In the genomic region with DNA sequence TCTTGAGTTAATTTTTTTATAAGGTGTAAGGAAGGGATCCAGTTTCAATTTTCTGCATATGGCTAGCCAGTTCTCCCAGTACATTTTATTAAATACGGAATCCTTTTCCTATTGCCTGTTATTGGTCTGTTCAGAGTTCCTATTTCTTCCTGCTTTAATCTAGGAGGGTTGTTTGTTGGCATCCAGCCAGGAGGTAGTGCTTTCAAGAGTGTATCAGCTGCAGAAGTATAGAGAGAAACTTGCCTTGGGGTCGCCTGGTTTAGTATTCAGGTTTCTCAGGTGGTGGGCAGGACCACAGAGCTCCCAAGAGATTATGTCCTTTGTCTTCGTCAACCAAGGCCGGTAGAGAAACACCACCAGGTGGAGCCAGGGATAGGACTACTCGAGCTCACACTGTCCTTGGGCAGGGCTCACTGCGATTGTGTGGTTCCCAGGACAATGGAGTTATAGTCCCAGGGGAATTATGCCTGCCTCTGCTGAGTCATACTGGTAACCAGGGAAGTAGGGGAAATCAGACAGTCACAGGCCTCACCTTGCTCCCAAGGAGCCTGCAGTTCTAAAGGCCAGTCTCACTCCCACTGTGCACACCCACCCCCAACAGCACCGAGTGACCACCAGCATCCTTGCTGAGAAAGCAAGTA, we compare ENCODE assay signal across 8 cellular contexts.
A peak's percentile ranks its signal among the peaks of the same experiment; 100 is the strongest.
DNase-seq lines count a peak whose midpoint lies in the region; ATAC-seq, FAIRE-seq and TF ChIP-seq lines count a peak whose summit lies in the region.

No MANE protein-coding gene starts in this region.

- dilution Hi-C loops in mammary epithelial cell (cut with HindIII; ENCODE audit: low sequenced_read_pairs), result no loop called here

- FAIRE-seq in GM19239 (lab: Jason Lieb, UNC), result peak; percentile 96
- no peak for FAIRE-seq in D721Med (lab: Jason Lieb, UNC)

- no peaks in the 10 kb centered on the region for H3K9me3 ChIP-seq in mammary epithelial cell (replicated peaks; ENCODE audit: insufficient read depth, low read length)

- H3K4me3 ChIP-seq in mammary epithelial cell (replicated peaks in 1 of 3; ENCODE audit: insufficient read depth in 1 of 3, low read depth in 2 of 3, low read length in 3 of 3), result no peak overlapping the region

- peak overlapping the region; percentile 64 for H3K27ac ChIP-seq in mammary epithelial cell (ENCODE audit: insufficient read depth, low read depth, low read length)

- DNase-seq in CD1c-positive myeloid dendritic cell (ENCODE audit: extremely low spot score) (peak; percentile 11), GM19239 (ENCODE audit: insufficient read length, low spot score) (no peak), HT-29 (ENCODE audit: low spot score) (peak; percentile 81), mammary epithelial cell (peak; percentile 84), sciatic nerve (ENCODE audit: low spot score) (no peak), D721Med (ENCODE audit: insufficient read length, low spot score) (no peak)
- DNase-seq in stimulated activated naive CD4-positive, alpha-beta T cell treated with Interleukin-2 at 50 U/mL for 16 hours (lab: John Stamatoyannopoulos, UW), result no peak
- no peak for DNase-seq in stimulated activated CD8-positive, alpha-beta memory T cell treated with anti-CD3 and anti-CD28 coated beads, Interleukin-4, amount 100 ng/mL, for 48 hours

- H2AFZ ChIP-seq in mammary epithelial cell (ENCODE audit: low read depth, low read length), result peak overlapping the region; percentile 43

- no peaks in the 10 kb centered on the region for H4K20me1 ChIP-seq in mammary epithelial cell (ENCODE audit: insufficient read depth, low read length)

- ATAC-seq in sciatic nerve, result no peak

- H3K4me1 ChIP-seq in mammary epithelial cell (ENCODE audit: insufficient read depth, low read length), result peaks cover 6% of the 10 kb centered on the region

- no peaks in the 10 kb centered on the region for H3K79me2 ChIP-seq in mammary epithelial cell (ENCODE audit: insufficient read depth, low read length)

- WGBS in mammary epithelial cell (ENCODE audit: low coverage, missing lambda C conversion rate), result 38% methylated on average over 7 of the region's 7 CpGs

- no peak overlapping the region for H3K4me2 ChIP-seq in mammary epithelial cell (ENCODE audit: insufficient read depth, low read depth, low read length)

- CTCF ChIA-PET in mammary epithelial cell (lab: Charles Lee; ENCODE audit: low non-redundant PET), result interaction anchor here (0.7 kb wide), 1 partner anchor 272 kb away, joined by 3 read pairs; no protein-coding TSS in a partner anchor

- no peaks in the 10 kb centered on the region for H3K36me3 ChIP-seq in mammary epithelial cell (ENCODE audit: insufficient read depth, low read length)

- intact Hi-C loops in mammary epithelial cell (cut with micrococcal nuclease), result loop anchor here (1.0 to 5.0 kb wide), 4 partner anchors 51 to 536 kb away; no protein-coding TSS in a partner anchor
- intact Hi-C loops in sciatic nerve (cut with DNase I), result no loop called here

- in situ Hi-C loops in mammary epithelial cell (cut with MboI; ENCODE audit: low sequenced_read_pairs in 2 of 2), result no loop called here

- BruUV-seq in mammary epithelial cell (replicated peaks; lab: Mats Ljungman, UMichigan), result no TSS peak

- no peaks in the 10 kb centered on the region for H3K27me3 ChIP-seq in mammary epithelial cell (ENCODE audit: insufficient read depth, low read length)

- H3K9ac ChIP-seq in mammary epithelial cell (ENCODE audit: insufficient read depth, low read length), result no peak overlapping the region

- peak; percentile 27 to 62 for TF ChIP-seq CTCF in mammary epithelial cell (conservative IDR thresholded peaks at IDR 0.05 in 1 of 2, IDR thresholded peaks at IDR 0.05 in 1 of 2; ENCODE audit: extremely low read depth in 1 of 2, insufficient read depth in 1 of 2, low read depth in 1 of 2, low read length in 2 of 2)
- no peak for TF ChIP-seq CTCF in D721Med (IDR thresholded peaks at IDR 0.05; ENCODE audit: insufficient read depth, missing control alignments)

Comparison
In these comparisons a context has a peak if more than half of its experiments do, and no peak if none do; other contexts are left out.
1. DNase-seq: peak in CD1c-positive myeloid dendritic cell (single experiment), HT-29 (single experiment) and mammary epithelial cell (single experiment); none in GM19239 (single experiment), stimulated activated naive CD4-positive, alpha-beta T cell treated with Interleukin-2 at 50 U/mL for 16 hours (single experiment), stimulated activated CD8-positive, alpha-beta memory T cell treated with anti-CD3 and anti-CD28 coated beads, Interleukin-4, amount 100 ng/mL, for 48 hours (single experiment), sciatic nerve (single experiment) and D721Med (single experiment).